Comparison of ENCODE assay signal across 8 cellular contexts in the genomic region with DNA sequence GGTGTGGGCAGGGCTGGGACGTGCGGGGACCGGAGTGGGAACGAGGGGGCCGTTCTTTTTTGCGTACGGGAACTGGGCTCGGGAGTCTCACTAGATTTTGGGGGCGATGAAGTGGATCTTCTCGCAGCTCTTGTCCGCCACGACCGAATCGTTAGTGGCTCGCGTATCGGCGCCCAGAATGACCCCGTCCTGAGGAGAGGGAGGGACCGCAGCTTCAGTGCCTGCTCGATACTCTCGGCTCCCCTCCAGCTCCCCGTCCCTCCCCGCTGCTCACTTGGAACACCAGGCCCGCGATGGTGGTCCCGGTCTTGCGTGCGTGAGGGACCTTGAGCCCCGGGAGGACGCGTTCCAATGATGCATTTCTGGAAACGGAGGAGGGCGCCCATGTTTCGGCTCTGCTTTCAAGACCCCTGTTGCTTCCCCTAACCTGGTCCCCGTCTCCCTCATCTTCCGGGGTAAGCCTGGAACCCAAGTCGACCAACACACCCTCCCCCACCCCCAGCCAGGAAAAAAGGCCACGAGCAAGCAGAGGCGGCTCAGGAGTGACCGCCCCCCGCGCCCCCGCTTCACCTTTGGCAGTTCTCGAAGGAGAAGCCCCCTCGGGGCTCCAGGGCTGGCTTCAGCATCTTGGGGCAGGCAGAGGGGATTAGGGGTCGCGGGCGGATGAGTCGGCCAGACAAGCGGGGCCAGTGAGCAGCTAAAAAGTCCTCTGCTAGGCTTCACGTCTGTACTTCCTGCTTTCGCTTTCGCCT. TPM values are rescaled to one million over a fixed set of nuclear protein-coding genes. Genes with fewer than 3 reads are reported as not detected.
DNase-seq lines count a peak whose midpoint lies in the region; ATAC-seq and TF ChIP-seq lines count a peak whose summit lies in the region.

TSS of gene PSMB10 (minus strand) at position 727 of the 752 bp plus-strand sequence. CDS start at position 626, 101 bp downstream.

- H3K27me3 ChIP-seq in OCI-LY3 (ENCODE audit: low read depth, low read length) = no peaks in the 10 kb centered on the region
- no peaks in the 10 kb centered on the region for H3K27me3 ChIP-seq in osteoblast (ENCODE audit: insufficient read depth, low read length)

- peaks cover 8% of the 10 kb centered on the region for H4K20me1 ChIP-seq in OCI-LY3 (ENCODE audit: insufficient read depth, low read length)
- peaks cover 7% of the 10 kb centered on the region for H4K20me1 ChIP-seq in osteoblast (ENCODE audit: insufficient read depth, low read length)

- H3K27me3 Mint-ChIP-seq in activated naive CD8-positive, alpha-beta T cell = no peaks in the 10 kb centered on the region

- peaks cover 36% of the 10 kb centered on the region for H3K4me1 Mint-ChIP-seq in activated naive CD8-positive, alpha-beta T cell (ENCODE audit: low read depth)

- no peak within 1 kb of the TSS for H2AFZ ChIP-seq in OCI-LY3 (ENCODE audit: low read depth, low read length)
- H2AFZ ChIP-seq in osteoblast (ENCODE audit: low read length) = peak within 1 kb of the TSS; percentile 83

- H3K9me3 ChIP-seq in OCI-LY3 (ENCODE audit: insufficient read depth, low read length) (no peaks in the 10 kb centered on the region), osteoblast (ENCODE audit: low read depth, low read length) (no peaks in the 10 kb centered on the region)

- H3K79me2 ChIP-seq in OCI-LY3 (ENCODE audit: low read length) = peaks cover 42% of the 10 kb centered on the region
- H3K79me2 ChIP-seq in osteoblast (ENCODE audit: insufficient read depth, low read length) = peaks cover 30% of the 10 kb centered on the region

- peak within 1 kb of the TSS; percentile 98 for H3K27ac ChIP-seq in OCI-LY3 (ENCODE audit: low read length)
- H3K27ac ChIP-seq in osteoblast (ENCODE audit: low read depth, low read length) = peak within 1 kb of the TSS; percentile 38

- peak within 1 kb of the TSS; percentile 98 for H3K9ac ChIP-seq in OCI-LY3 (ENCODE audit: low read length)

- peak within 1 kb of the TSS; percentile 99 for H3K27ac Mint-ChIP-seq in activated naive CD8-positive, alpha-beta T cell

- TF ChIP-seq CTCF in OCI-LY3 (IDR thresholded peaks at IDR 0.05; ENCODE audit: low read depth, low read length) (no peak), osteoblast (IDR thresholded peaks at IDR 0.05; ENCODE audit: extremely low read depth, low read depth, low read length) (no peak)

- H3K4me1 ChIP-seq in OCI-LY3 (ENCODE audit: low read length) = peaks cover 16% of the 10 kb centered on the region
- H3K4me1 ChIP-seq in osteoblast (ENCODE audit: insufficient read depth, low read length) = peaks cover 21% of the 10 kb centered on the region

- peak within 1 kb of the TSS; percentile 100 for H3K4me2 ChIP-seq in OCI-LY3 (ENCODE audit: low read length)
- peak within 1 kb of the TSS; percentile 91 for H3K4me2 ChIP-seq in osteoblast (ENCODE audit: insufficient read depth, low read length)

- H3K4me3 ChIP-seq in OCI-LY3 (ENCODE audit: low read length) (peak within 1 kb of the TSS; percentile 93), osteoblast (ENCODE audit: insufficient read depth, low read length) (peak within 1 kb of the TSS; percentile 100)

- H3K36me3 ChIP-seq in OCI-LY3 (replicated peaks; ENCODE audit: low read depth, low read length) (peaks cover 53% of the 10 kb centered on the region), osteoblast (ENCODE audit: insufficient read depth, low read length) (peaks cover 30% of the 10 kb centered on the region)

- peak within 1 kb of the TSS; percentile 99 for H3K4me3 Mint-ChIP-seq in activated naive CD8-positive, alpha-beta T cell

- intact Hi-C loops in head of caudate nucleus (cut with DNase I) = no loop called here

- DNase-seq in DMS 273 treated with DMSO at 0.1 percent for 48 hours (lab: John Stamatoyannopoulos, UW) = peak; percentile 32
- DNase-seq in head of caudate nucleus = peak in 31 of 42 donors; percentile 35 to 81 (median 57)
- peak; percentile 95 for DNase-seq in osteoblast (ENCODE audit: insufficient read length, low spot score, missing footprints)
- DNase-seq in 8988T = no peak

- no peaks in the 10 kb centered on the region for H3K9me3 Mint-ChIP-seq in activated naive CD8-positive, alpha-beta T cell (ENCODE audit: low read depth)

- ATAC-seq in GM21529 (IDR thresholded peaks at IDR 0.05; ENCODE audit: unreplicated experiment) (peak; percentile 3), GM19452 (IDR thresholded peaks at IDR 0.05; ENCODE audit: unreplicated experiment) (no peak)

- H3K36me3 Mint-ChIP-seq in activated naive CD8-positive, alpha-beta T cell = peaks cover 8% of the 10 kb centered on the region

RNA-seq across cellular contexts. Expression of gene PSMB10, which starts in this region (rescaled TPM):
- total RNA-seq in osteoblast = 44.5 and 47.0 TPM in 2 replicates
